In the genomic region with DNA sequence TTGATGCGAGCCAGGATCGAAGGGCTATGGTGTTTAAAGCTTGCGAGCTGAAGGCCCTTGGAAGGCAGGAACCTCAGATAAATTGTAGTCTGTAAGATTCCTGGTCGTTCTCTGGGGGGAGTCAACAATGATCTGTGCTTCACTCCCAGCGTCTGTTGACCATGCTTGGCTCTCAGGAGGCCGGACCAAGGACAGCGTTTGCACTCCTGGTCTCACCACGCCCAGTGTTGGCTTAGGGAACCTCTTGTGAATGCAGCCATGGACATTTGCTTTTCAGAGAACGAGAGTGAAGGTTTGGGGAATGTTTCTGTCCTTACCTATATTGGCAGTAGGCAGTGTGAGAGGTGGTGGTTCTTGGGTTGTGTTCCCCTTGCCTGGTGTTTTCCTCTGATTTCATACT, we compare ENCODE assay signal across 15 cellular contexts.
DNase-seq lines count a peak whose midpoint lies in the region; ATAC-seq and TF ChIP-seq lines count a peak whose summit lies in the region.
"Had no signal": no experiment of that assay in that cellular context is flagged by ENCODE, and none has a peak within 500 bp of the region (broad histone marks: within the 10 kb centered on the region; RNA-seq: fewer than 3 reads in every experiment).

No MANE protein-coding gene starts in this region.

- peaks cover 39 to 47% of the 10 kb centered on the region in 2 donors for H3K36me3 Mint-ChIP-seq in CD14-positive monocyte
- H3K36me3 Mint-ChIP-seq in CD8-positive, alpha-beta T cell: peaks cover 57% of the 10 kb centered on the region
- peaks cover 29% of the 10 kb centered on the region for H3K36me3 Mint-ChIP-seq in activated naive CD8-positive, alpha-beta T cell treated with anti-CD3 and anti-CD28 coated beads, Interleukin-2, amount 50 U/mL, for 24 hours (ENCODE audit: low read depth)

- H3K4me3 Mint-ChIP-seq in CD14-positive monocyte: no peak overlapping the region
- no peak overlapping the region for H3K4me3 Mint-ChIP-seq in CD8-positive, alpha-beta T cell
- no peak overlapping the region for H3K4me3 Mint-ChIP-seq in activated naive CD8-positive, alpha-beta T cell treated with anti-CD3 and anti-CD28 coated beads, Interleukin-2, amount 50 U/mL, for 24 hours

- POLR2A ChIA-PET in CD8-positive, alpha-beta T cell (lab: Charles Lee): no interaction called here

- H3K4me1 Mint-ChIP-seq in CD14-positive monocyte: peaks cover 58% of the 10 kb centered on the region
- peaks cover 48% of the 10 kb centered on the region for H3K4me1 Mint-ChIP-seq in CD8-positive, alpha-beta T cell (ENCODE audit: low read depth)
- H3K4me1 Mint-ChIP-seq in activated naive CD8-positive, alpha-beta T cell treated with anti-CD3 and anti-CD28 coated beads, Interleukin-2, amount 50 U/mL, for 24 hours: peaks cover 21% of the 10 kb centered on the region

- ATAC-seq in CD8-positive, alpha-beta T cell: no peak
- ATAC-seq in activated naive CD8-positive, alpha-beta T cell treated with anti-CD3 and anti-CD28 coated beads, Interleukin-2, amount 50 U/mL, for 24 hours: no peak
- ATAC-seq in HG03521 (IDR thresholded peaks at IDR 0.05; ENCODE audit: unreplicated experiment): no peak
- no peak for ATAC-seq in left lobe of liver
- ATAC-seq: HCT116, Right ventricle myocardium inferior had no signal

- no peak overlapping the region for H3K4me3 ChIP-seq in CD8-positive, alpha-beta T cell (ENCODE audit: low read depth, low read length)
- no peak overlapping the region for H3K4me3 ChIP-seq in neutrophil (ENCODE audit: low read depth in 1 of 2, low read length in 1 of 2)
- H3K4me3 ChIP-seq in effector memory CD4-positive, alpha-beta T cell (ENCODE audit: insufficient read depth, low read depth, low read length, poor library complexity, severe bottlenecking): no peak overlapping the region
- H3K4me3 ChIP-seq: BLaER1 treated with 17β-estradiol and CSF1 and Interleukin-3, amounts not matched to agents 10 nM and 100 nM had no signal

- H3K27me3 Mint-ChIP-seq in CD14-positive monocyte (ENCODE audit: low read depth in 3 of 3): no peaks in the 10 kb centered on the region
- H3K27me3 Mint-ChIP-seq in CD8-positive, alpha-beta T cell (ENCODE audit: low read depth): no peaks in the 10 kb centered on the region
- H3K27me3 Mint-ChIP-seq in activated naive CD8-positive, alpha-beta T cell treated with anti-CD3 and anti-CD28 coated beads, Interleukin-2, amount 50 U/mL, for 24 hours: no peaks in the 10 kb centered on the region

- DNase-seq in CD14-positive monocyte (ENCODE audit: low spot score) (no peak), NCI-H1105 treated with DMSO at 0.1 percent for 48 hours (lab: John Stamatoyannopoulos, UW) (no peak), left lobe of liver (ENCODE audit: low spot score) (no peak)
- DNase-seq in CD8-positive, alpha-beta T cell: peak in 1 of 7 experiments; percentile 19
- DNase-seq in activated naive CD8-positive, alpha-beta T cell treated with anti-CD3 and anti-CD28 coated beads, Interleukin-2, amount 50 U/mL, for 24 hours: no peak
- DNase-seq in effector memory CD4-positive, alpha-beta T cell: no peak
- DNase-seq: Caco-2, KBM-7, NCI-H1694 treated with DMSO at 0.1 percent for 48 hours, NCI-H774 had no signal

- CTCF ChIA-PET in CD8-positive, alpha-beta T cell (lab: Charles Lee): no interaction called here

- intact Hi-C loops in CD14-positive monocyte (cut with micrococcal nuclease): no loop called here
- intact Hi-C loops in CD8-positive, alpha-beta T cell (cut with DNase I, micrococcal nuclease): no loop called here

- H3K9me3 ChIP-seq in CD8-positive, alpha-beta T cell (ENCODE audit: low read length): no peaks in the 10 kb centered on the region
- H3K9me3 ChIP-seq in neutrophil: no peaks in the 10 kb centered on the region
- H3K9me3 ChIP-seq in effector memory CD4-positive, alpha-beta T cell (ENCODE audit: control insufficient read depth, low read length): no peaks in the 10 kb centered on the region
- H3K9me3 ChIP-seq: BLaER1 treated with 17β-estradiol and CSF1 and Interleukin-3, amounts not matched to agents 10 nM and 100 nM; Caco-2 had no signal

- H3K27ac Mint-ChIP-seq in CD14-positive monocyte: peak overlapping the region in 6 of 7 donors; percentile 37 to 97 (median 78)
- H3K27ac Mint-ChIP-seq in CD8-positive, alpha-beta T cell: peak overlapping the region; percentile 46
- peak overlapping the region; percentile 29 for H3K27ac Mint-ChIP-seq in activated naive CD8-positive, alpha-beta T cell treated with anti-CD3 and anti-CD28 coated beads, Interleukin-2, amount 50 U/mL, for 24 hours

- peaks cover 4% of the 10 kb centered on the region for H3K4me1 ChIP-seq in CD8-positive, alpha-beta T cell (ENCODE audit: insufficient read depth, low read length)
- peaks cover 23 to 34% of the 10 kb centered on the region in 2 experiments for H3K4me1 ChIP-seq in neutrophil (ENCODE audit: control insufficient read depth in 1 of 2, insufficient read depth in 1 of 2, low read depth in 1 of 2, low read length in 1 of 2)
- H3K4me1 ChIP-seq in effector memory CD4-positive, alpha-beta T cell (ENCODE audit: control insufficient read depth, insufficient read depth, low read length, poor library complexity, severe bottlenecking): no peaks in the 10 kb centered on the region
- H3K4me1 ChIP-seq: Caco-2 had no signal

- no peak for TF ChIP-seq CTCF in CD14-positive monocyte (IDR thresholded peaks at IDR 0.05)
- no peak for TF ChIP-seq CTCF in CD8-positive, alpha-beta T cell (IDR thresholded peaks at IDR 0.05)
- no peak for TF ChIP-seq CTCF in neutrophil (IDR thresholded peaks at IDR 0.05)

- H3K27ac ChIP-seq in CD8-positive, alpha-beta T cell (ENCODE audit: low read depth, low read length): no peak overlapping the region
- peak overlapping the region; percentile 20 for H3K27ac ChIP-seq in neutrophil
- H3K27ac ChIP-seq in effector memory CD4-positive, alpha-beta T cell (ENCODE audit: insufficient read depth, low read length, poor library complexity, severe bottlenecking): no peak overlapping the region
- H3K27ac ChIP-seq: BLaER1 treated with 17β-estradiol and CSF1 and Interleukin-3, amounts not matched to agents 10 nM and 100 nM had no signal

- H3K27me3 ChIP-seq in CD8-positive, alpha-beta T cell (ENCODE audit: insufficient read depth, low read length): no peaks in the 10 kb centered on the region
- no peaks in the 10 kb centered on the region for H3K27me3 ChIP-seq in neutrophil
- H3K27me3 ChIP-seq in effector memory CD4-positive, alpha-beta T cell (replicated peaks; ENCODE audit: control insufficient read depth, insufficient read depth, low read length, poor library complexity, severe bottlenecking): no peaks in the 10 kb centered on the region
- H3K27me3 ChIP-seq: BLaER1 treated with 17β-estradiol and CSF1 and Interleukin-3, amounts not matched to agents 10 nM and 100 nM had no signal

- peaks cover 11% of the 10 kb centered on the region for H3K36me3 ChIP-seq in CD8-positive, alpha-beta T cell (ENCODE audit: insufficient read depth, low read length)
- peaks cover 27% of the 10 kb centered on the region for H3K36me3 ChIP-seq in neutrophil
- H3K36me3 ChIP-seq in effector memory CD4-positive, alpha-beta T cell (ENCODE audit: control insufficient read depth, insufficient read depth, low read length): peaks cover 11% of the 10 kb centered on the region

- no peaks in the 10 kb centered on the region for H3K9me3 Mint-ChIP-seq in CD14-positive monocyte
- H3K9me3 Mint-ChIP-seq in CD8-positive, alpha-beta T cell: no peaks in the 10 kb centered on the region
- H3K9me3 Mint-ChIP-seq in activated naive CD8-positive, alpha-beta T cell treated with anti-CD3 and anti-CD28 coated beads, Interleukin-2, amount 50 U/mL, for 24 hours: no peaks in the 10 kb centered on the region
